Comparison of ENCODE assay signal across 8 cellular contexts in the genomic region with DNA sequence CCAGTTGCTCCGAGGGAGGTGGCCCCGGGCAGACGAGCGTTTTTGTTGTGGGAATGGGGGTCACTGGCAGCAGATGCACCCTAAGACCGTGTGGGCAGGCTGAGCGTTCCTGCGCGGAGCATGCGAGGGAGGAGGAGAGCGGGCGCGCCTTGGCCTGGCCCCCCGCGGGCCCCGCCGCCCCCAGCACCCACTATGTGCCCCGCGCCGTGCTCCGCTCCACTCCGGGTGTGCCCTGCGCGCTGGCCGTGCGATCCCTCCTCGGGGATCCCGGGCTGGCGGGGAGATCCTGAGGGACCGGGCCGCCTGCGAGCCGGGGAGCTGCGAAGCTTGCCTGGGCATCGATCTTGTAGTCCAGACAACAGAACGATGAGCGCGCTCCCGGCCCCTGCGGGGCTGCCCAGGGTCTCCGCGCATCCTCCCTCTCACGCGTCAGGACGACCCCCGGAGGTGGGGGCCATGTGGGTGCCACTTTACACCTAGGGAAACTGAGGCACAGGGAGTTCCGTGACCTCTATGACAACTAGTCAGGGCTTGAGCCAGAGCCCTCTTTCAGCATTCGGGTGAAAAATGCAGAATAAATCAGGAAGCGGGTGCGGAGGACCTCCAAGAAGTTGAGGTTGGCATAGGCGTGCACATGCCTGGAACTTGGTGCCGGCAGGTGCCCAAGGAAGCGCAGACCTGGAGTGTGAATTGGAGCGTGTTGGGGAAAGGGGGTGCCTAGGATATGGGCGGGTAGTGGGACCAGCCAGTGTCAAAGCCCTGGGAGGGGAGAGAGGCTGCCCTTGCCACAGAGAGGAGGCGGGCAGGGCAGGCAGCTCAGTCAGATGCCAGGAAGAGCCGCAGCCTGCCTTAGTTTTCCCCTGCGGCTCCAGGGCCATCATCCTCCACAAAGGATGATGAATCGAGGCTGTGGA. TPM values are rescaled to one million over a fixed set of nuclear protein-coding genes. Genes with fewer than 3 reads are reported as not detected.
DNase-seq lines count a peak whose midpoint lies in the region; TF ChIP-seq lines count a peak whose summit lies in the region.

No MANE protein-coding gene starts in this region.

- H3K4me1 ChIP-seq in MM.1S (ENCODE audit: low read length), result peaks cover 17% of the 10 kb centered on the region; the same call in 1 of the 2 replicates
- peaks cover 26 to 27% of the 10 kb centered on the region in 2 donors for H3K4me1 ChIP-seq in thyroid gland

- H3K9ac ChIP-seq in MM.1S (ENCODE audit: low read length), result peak overlapping the region; percentile 91

- H3K9me3 ChIP-seq in MM.1S (replicated peaks; ENCODE audit: insufficient read depth, low read length), result no peaks in the 10 kb centered on the region
- no peaks in the 10 kb centered on the region for H3K9me3 ChIP-seq in thyroid gland

- H4K20me1 ChIP-seq in MM.1S (ENCODE audit: insufficient read depth, low read length), result no peaks in the 10 kb centered on the region

- H3K79me2 ChIP-seq in MM.1S (ENCODE audit: low read length), result peaks cover 28% of the 10 kb centered on the region

- H3K4me3 ChIP-seq in MM.1S (ENCODE audit: low read length), result peak overlapping the region; percentile 89
- peak overlapping the region; percentile 73 for H3K4me3 ChIP-seq in lower leg skin (ENCODE audit: low read depth, poor library complexity, severe bottlenecking)
- peak overlapping the region; percentile 58 to 87 (median 74) for H3K4me3 ChIP-seq in thyroid gland (replicated peaks in 1 of 3)

- intact Hi-C loops in lower leg skin (cut with DNase I; ENCODE audit: low total_unique reads) (no loop called here), thyroid gland (cut with DNase I) (loop anchor here (10.0 kb wide), 1 partner anchor 210 kb away; the partner anchor contains the start of gene UNC93B1)

- no peak for TF ChIP-seq CTCF in MM.1S (IDR thresholded peaks at IDR 0.05; ENCODE audit: low read length)
- no peak for TF ChIP-seq CTCF in lower leg skin (IDR thresholded peaks at IDR 0.05)
- no peak for TF ChIP-seq CTCF in thyroid gland (IDR thresholded peaks at IDR 0.05)

- H3K27ac ChIP-seq in MM.1S (ENCODE audit: low read length) (peak overlapping the region; percentile 75; the same call in 1 of the 2 replicates), caudate nucleus (ENCODE audit: low read depth, low read length) (peak overlapping the region; percentile 93), thyroid gland (peak overlapping the region; percentile 96 to 98 (median 97))

- H3K9me2 ChIP-seq in MM.1S (replicated peaks; ENCODE audit: insufficient read depth, low read length), result no peaks in the 10 kb centered on the region

- H3F3A ChIP-seq in MM.1S (ENCODE audit: insufficient read depth, low read length), result peaks cover 14% of the 10 kb centered on the region

- TF ChIP-seq POLR2A in lower leg skin (IDR thresholded peaks at IDR 0.05), result no peak
- no peak for TF ChIP-seq POLR2A in thyroid gland (IDR thresholded peaks at IDR 0.05)

- H2AFZ ChIP-seq in MM.1S (ENCODE audit: low read length), result peak overlapping the region; percentile 100

- H3K27me3 ChIP-seq in MM.1S (replicated peaks; ENCODE audit: insufficient read depth, low read length), result peaks cover 7% of the 10 kb centered on the region; the same call in 1 of the 2 replicates
- no peaks in the 10 kb centered on the region for H3K27me3 ChIP-seq in thyroid gland

- H3K4me2 ChIP-seq in MM.1S (ENCODE audit: low read depth, low read length), result peak overlapping the region; percentile 100

- 33 to 38% methylated on average over 18 to 24 of the region's 58 CpGs for WGBS in lower leg skin, 2 donors
- WGBS in thyroid gland, 2 donors, result 63 to 80% methylated on average over 13 to 16 of the region's 58 CpGs

- DNase-seq in NCI-H1092 treated with DMSO at 0.1 percent for 48 hours (lab: John Stamatoyannopoulos, UW) (peak; percentile 56), NCI-H1092 (lab: John Stamatoyannopoulos, UW) (no peak), MM.1S (no peak), caudate nucleus (lab: John Stamatoyannopoulos, UW) (peak in 5 of 61 donors; percentile 17 to 69 (median 58)), lower leg skin (ENCODE audit: low spot score in 2 of 2) (peak; percentile 34 to 89), thyroid gland (peak in 1 of 2 donors; percentile 21), pons (ENCODE audit: low spot score) (no peak), AG20443 (ENCODE audit: low spot score) (no peak)

- H3K36me3 ChIP-seq in MM.1S (replicated peaks; ENCODE audit: insufficient read depth, low read length), result no peaks in the 10 kb centered on the region
- H3K36me3 ChIP-seq in thyroid gland, result no peaks in the 10 kb centered on the region

RNA-seq across cellular contexts. Expression of gene KMT5B, which starts 1.3 kb away (rescaled TPM):
- total RNA-seq in lower leg skin, result 10 to 100 TPM; 26.3 to 34.9 (median 34.0) TPM
- total RNA-seq in thyroid gland, result 10 to 100 TPM; 57.4 to 84.2 (median 67.4) TPM

RNA-seq across cellular contexts. Expression of gene C11orf24, which starts 57.3 kb away (rescaled TPM):
- total RNA-seq in lower leg skin, result 10 to 100 TPM; 12.5 to 37.8 (median 16.2) TPM
- 10 to 100 TPM; 12.4 to 28.3 (median 24.4) TPM for total RNA-seq in thyroid gland

Comparison
In these comparisons a context has a peak if more than half of its experiments do, and no peak if none do; other contexts are left out.
1. DNase-seq: peak in NCI-H1092 treated with DMSO at 0.1 percent for 48 hours (single experiment) and lower leg skin (2 of 2); none in NCI-H1092 (single experiment), MM.1S (single experiment), pons (single experiment) and AG20443 (single experiment).
2. Peak in every context shown above with its lines, with median percentiles within 50 percentile points of each other: H3K27ac ChIP-seq and H3K4me3 ChIP-seq.